In genomic region chr14:77498984-77499527, GRCh38 we compare ENCODE assay signal across 8 cellular contexts. TPM values are rescaled to one million over a fixed set of nuclear protein-coding genes. Genes with fewer than 3 reads are reported as not detected.
DNase-seq lines count a peak whose midpoint lies in the region; ATAC-seq and TF ChIP-seq lines count a peak whose summit lies in the region.

No MANE protein-coding gene starts in this region.

- H3K4me3 Mint-ChIP-seq in activated T-helper 2 cell treated with anti-CD3 and anti-CD28 coated beads, Interferon-gamma antibody, Interleukin-2, Interleukin-4, amounts not matched to agents 10 μg/mL and 5 μg/mL and 100 μg/mL, durations not matched to agents 14 hours and 24 hours and 36 hours (ENCODE audit: low read depth) = peak overlapping the region; percentile 54

- H3K27ac ChIP-seq in thoracic aorta = no peak overlapping the region

- H3K36me3 Mint-ChIP-seq in activated T-helper 2 cell treated with anti-CD3 and anti-CD28 coated beads, Interferon-gamma antibody, Interleukin-2, Interleukin-4, amounts not matched to agents 10 μg/mL and 5 μg/mL and 100 μg/mL, durations not matched to agents 14 hours and 24 hours and 36 hours (ENCODE audit: low read depth) = peaks cover 3% of the 10 kb centered on the region

- H3K27me3 ChIP-seq in thoracic aorta (replicated peaks; ENCODE audit: insufficient read depth) = no peaks in the 10 kb centered on the region

- H3K27me3 Mint-ChIP-seq in activated T-helper 2 cell treated with anti-CD3 and anti-CD28 coated beads, Interferon-gamma antibody, Interleukin-2, Interleukin-4, amounts not matched to agents 10 μg/mL and 5 μg/mL and 100 μg/mL, durations not matched to agents 14 hours and 24 hours and 36 hours (ENCODE audit: low read depth) = peaks cover 37% of the 10 kb centered on the region

- TF ChIP-seq CTCF in AG10803 (conservative IDR thresholded peaks at IDR 0.05; ENCODE audit: low read length) (no peak), thoracic aorta (IDR thresholded peaks at IDR 0.05) (no peak)

- no peaks in the 10 kb centered on the region for H3K36me3 ChIP-seq in thoracic aorta

- peaks cover 3% of the 10 kb centered on the region for H3K4me1 Mint-ChIP-seq in activated T-helper 2 cell treated with anti-CD3 and anti-CD28 coated beads, Interferon-gamma antibody, Interleukin-2, Interleukin-4, amounts not matched to agents 10 μg/mL and 5 μg/mL and 100 μg/mL, durations not matched to agents 14 hours and 24 hours and 36 hours (ENCODE audit: low read depth)

- DNase-seq in AG10803 (ENCODE audit: low read depth) = no peak
- DNase-seq in activated T-helper 2 cell treated with anti-CD3 and anti-CD28 coated beads, Interferon-gamma antibody, Interleukin-2, Interleukin-4, amounts not matched to agents 10 μg/mL and 5 μg/mL and 100 μg/mL, durations not matched to agents 14 hours and 24 hours and 36 hours (ENCODE audit: low spot score) = no peak
- DNase-seq in islet precursor cell = peak; percentile 67
- DNase-seq in thoracic aorta (ENCODE audit: low spot score) = no peak
- no peak for DNase-seq in NCI-H1048 (lab: John Stamatoyannopoulos, UW)
- no peak for DNase-seq in NCI-H226

- intact Hi-C loops in activated T-helper 2 cell treated with anti-CD3 and anti-CD28 coated beads, Interferon-gamma antibody, Interleukin-2, Interleukin-4, amounts not matched to agents 10 μg/mL and 5 μg/mL and 100 μg/mL, durations not matched to agents 14 hours and 24 hours and 36 hours (cut with micrococcal nuclease) = no loop called here

- no peak overlapping the region for H3K27ac Mint-ChIP-seq in activated T-helper 2 cell treated with anti-CD3 and anti-CD28 coated beads, Interferon-gamma antibody, Interleukin-2, Interleukin-4, amounts not matched to agents 10 μg/mL and 5 μg/mL and 100 μg/mL, durations not matched to agents 14 hours and 24 hours and 36 hours

- H3K9me3 ChIP-seq in thoracic aorta = no peaks in the 10 kb centered on the region

- H3K9me3 Mint-ChIP-seq in activated T-helper 2 cell treated with anti-CD3 and anti-CD28 coated beads, Interferon-gamma antibody, Interleukin-2, Interleukin-4, amounts not matched to agents 10 μg/mL and 5 μg/mL and 100 μg/mL, durations not matched to agents 14 hours and 24 hours and 36 hours = peaks cover 5% of the 10 kb centered on the region

- H3K4me1 ChIP-seq in thoracic aorta (ENCODE audit: control insufficient read depth in 1 of 2, low read depth in 2 of 2) = peaks cover 5 to 18% of the 10 kb centered on the region in 2 donors

- H3K4me3 ChIP-seq in AG10803 (ENCODE audit: low read length) (peak overlapping the region; percentile 20; the same call in 1 of the 2 replicates), thoracic aorta (peak overlapping the region; percentile 77)

- ATAC-seq in GM18511 (IDR thresholded peaks at IDR 0.05; ENCODE audit: unreplicated experiment) (peak; percentile 38), HG03280 (IDR thresholded peaks at IDR 0.05; ENCODE audit: unreplicated experiment) (peak; percentile 36), thoracic aorta (ENCODE audit: insufficient number of reproducible peaks, low FRiP score, low read depth) (no peak)

RNA-seq across cellular contexts. Expression of gene ISM2, which starts 0.4 kb away (rescaled TPM):
- total RNA-seq in activated T-helper 2 cell treated with anti-CD3 and anti-CD28 coated beads, Interferon-gamma antibody, Interleukin-2, Interleukin-4, amounts not matched to agents 10 μg/mL and 5 μg/mL and 100 μg/mL, durations not matched to agents 14 hours and 24 hours and 36 hours = 0.11 TPM in 1 of 2 replicates, not detected in the other
- total RNA-seq in thoracic aorta = not detected

RNA-seq across cellular contexts. Expression of gene AHSA1, which starts 41.2 kb away (rescaled TPM):
- total RNA-seq in activated T-helper 2 cell treated with anti-CD3 and anti-CD28 coated beads, Interferon-gamma antibody, Interleukin-2, Interleukin-4, amounts not matched to agents 10 μg/mL and 5 μg/mL and 100 μg/mL, durations not matched to agents 14 hours and 24 hours and 36 hours = 301 and 332 TPM in 2 replicates
- total RNA-seq in thoracic aorta = 100 to 1,000 TPM in 1 of 2 donors, 10 to 100 TPM in 1; 77.7 to 128 TPM

RNA-seq across cellular contexts. Expression of gene VIPAS39, which starts 41.7 kb away (rescaled TPM):
- total RNA-seq in activated T-helper 2 cell treated with anti-CD3 and anti-CD28 coated beads, Interferon-gamma antibody, Interleukin-2, Interleukin-4, amounts not matched to agents 10 μg/mL and 5 μg/mL and 100 μg/mL, durations not matched to agents 14 hours and 24 hours and 36 hours = 15.7 and 16.5 TPM in 2 replicates
- 10 to 100 TPM; 20.2 to 21.0 TPM for total RNA-seq in thoracic aorta
